Comparison of ENCODE assay signal across 8 cellular contexts in genomic region chr11:11789735-11790369, GRCh38. TPM values are rescaled to one million over a fixed set of nuclear protein-coding genes. Genes with fewer than 3 reads are reported as not detected.
DNase-seq lines count a peak whose midpoint lies in the region; ATAC-seq and TF ChIP-seq lines count a peak whose summit lies in the region.

No MANE protein-coding gene starts in this region.

- peaks cover 1% of the 10 kb centered on the region; the same call in 1 of the 2 replicates for H3K27me3 ChIP-seq in Caco-2 (replicated peaks; ENCODE audit: control insufficient read depth, insufficient read depth, low read length)
- H3K27me3 ChIP-seq in HCT116 (ENCODE audit: insufficient read depth, low read length) = no peaks in the 10 kb centered on the region
- H3K27me3 ChIP-seq in lower lobe of right lung (ENCODE audit: low read depth) = no peaks in the 10 kb centered on the region

- no peak overlapping the region for H3K4me3 Mint-ChIP-seq in Caco-2 (ENCODE audit: unreplicated experiment)
- no peak overlapping the region for H3K4me3 Mint-ChIP-seq in activated CD8-positive, alpha-beta memory T cell treated with anti-CD3 and anti-CD28 coated beads, Interleukin-2, amount 10 ng/mL, durations not matched to agents 7 days and 5 days

- TF ChIP-seq CTCF in Caco-2 (IDR thresholded peaks at IDR 0.05; ENCODE audit: insufficient read depth in 1 of 2, low read depth in 1 of 2, low read length in 1 of 2, severe bottlenecking in 1 of 2, unreplicated experiment in 1 of 2) (peak; percentile 81 to 82), HCT116 (IDR thresholded peaks at IDR 0.05 in 2 of 3, conservative IDR thresholded peaks at IDR 0.05 in 1 of 3; ENCODE audit: borderline replicate concordance in 1 of 3, insufficient read depth in 1 of 3, low read depth in 2 of 3, low read length in 2 of 3) (peak; percentile 63 to 69 (median 68)), VCaP (conservative IDR thresholded peaks at IDR 0.05) (peak; percentile 86), lower lobe of right lung (IDR thresholded peaks at IDR 0.05) (peak; percentile 36)

- no peak overlapping the region for H3K9ac ChIP-seq in HCT116 (ENCODE audit: low read length)

- RAD21 ChIA-PET in HCT116 (lab: Charles Lee; ENCODE audit: low non-redundant PET in 1 of 2, low total read pairs in 2 of 2, uncharacterized antibody in 2 of 2, unreplicated experiment in 2 of 2) = no interaction called here

- BruUV-seq in Caco-2 (replicated peaks; lab: Mats Ljungman, UMichigan) (no TSS peak), HCT116 (replicated peaks; lab: Mats Ljungman, UMichigan) (no TSS peak)

- H3K36me3 ChIP-seq in Caco-2 (ENCODE audit: control insufficient read depth, insufficient read depth, low read length) (no peaks in the 10 kb centered on the region), HCT116 (ENCODE audit: control insufficient read depth in 1 of 2, insufficient read depth in 2 of 2, low read length in 2 of 2) (no peaks in the 10 kb centered on the region), lower lobe of right lung (no peaks in the 10 kb centered on the region)

- H3K9me3 ChIP-seq in Caco-2 (no peaks in the 10 kb centered on the region), HCT116 (ENCODE audit: control insufficient read depth in 1 of 2, insufficient read depth in 1 of 2, low read depth in 1 of 2, low read length in 2 of 2) (no peaks in the 10 kb centered on the region), lower lobe of right lung (no peaks in the 10 kb centered on the region)

- TF ChIP-seq RAD21 in HCT116 (IDR thresholded peaks at IDR 0.05; ENCODE audit: low read depth) = peak; percentile 62

- ATAC-seq in HCT116 (peak; percentile 56; the same call in 1 of the 2 replicates), lower lobe of right lung (no peak), GM18519 (IDR thresholded peaks at IDR 0.05; ENCODE audit: low FRiP score, unreplicated experiment) (no peak)
- ATAC-seq in activated CD8-positive, alpha-beta memory T cell treated with anti-CD3 and anti-CD28 coated beads, Interleukin-2, amount 10 ng/mL, durations not matched to agents 7 days and 5 days = no peak

- H3K4me3 ChIP-seq in Caco-2 (ENCODE audit: low read depth, low read length) (no peak overlapping the region), HCT116 (replicated peaks in 1 of 2; ENCODE audit: low read depth in 1 of 2, low read length in 2 of 2) (no peak overlapping the region), lower lobe of right lung (no peak overlapping the region)

- no peaks in the 10 kb centered on the region for H3K9me2 ChIP-seq in HCT116 (ENCODE audit: insufficient read depth)

- H3K27ac ChIP-seq in HCT116 (ENCODE audit: low read depth, low read length) (no peak overlapping the region), VCaP (no peak overlapping the region), lower lobe of right lung (no peak overlapping the region)

- POLR2A ChIA-PET in Caco-2 (lab: Charles Lee) (no interaction called here), HCT116 (lab: Charles Lee) (no interaction called here)

- no peaks in the 10 kb centered on the region for H3K79me2 ChIP-seq in HCT116 (ENCODE audit: insufficient read depth, low read length)

- DNase-seq in Caco-2 = peak in 1 of 2 experiments; percentile 43
- DNase-seq in HCT116 (ENCODE audit: low read depth, low spot score) = no peak
- no peak for DNase-seq in lower lobe of right lung
- no peak for DNase-seq in retina
- no peak for DNase-seq in activated CD8-positive, alpha-beta memory T cell treated with anti-CD3 and anti-CD28 coated beads, Interleukin-2, amount 10 ng/mL, durations not matched to agents 7 days and 5 days
- DNase-seq in T1000 (lab: John Stamatoyannopoulos, UW) = no peak

- no peak overlapping the region for H3K27ac Mint-ChIP-seq in Caco-2 (ENCODE audit: unreplicated experiment)
- H3K27ac Mint-ChIP-seq in activated CD8-positive, alpha-beta memory T cell treated with anti-CD3 and anti-CD28 coated beads, Interleukin-2, amount 10 ng/mL, durations not matched to agents 7 days and 5 days = no peak overlapping the region

- H3K27me3 Mint-ChIP-seq in Caco-2 (ENCODE audit: insufficient read depth, unreplicated experiment) = peaks cover 9% of the 10 kb centered on the region
- peaks cover 19% of the 10 kb centered on the region for H3K27me3 Mint-ChIP-seq in activated CD8-positive, alpha-beta memory T cell treated with anti-CD3 and anti-CD28 coated beads, Interleukin-2, amount 10 ng/mL, durations not matched to agents 7 days and 5 days

- intact Hi-C loops in Caco-2 (cut with micrococcal nuclease; ENCODE audit: unreplicated experiment) = loop anchor here (1.0 to 10.0 kb wide), 4 partner anchors 59 to 997 kb away; no protein-coding TSS in a partner anchor
- intact Hi-C loops in HCT116 (cut with micrococcal nuclease) = loop anchor here (1.0 to 10.0 kb wide), 5 partner anchors 254 to 998 kb away; no protein-coding TSS in a partner anchor
- intact Hi-C loops in lower lobe of right lung (cut with DNase I) = loop anchor here (5.0 kb wide), 1 partner anchor 758 kb away; no protein-coding TSS in a partner anchor

- TF ChIP-seq POLR2A in HCT116 (IDR thresholded peaks at IDR 0.05; ENCODE audit: borderline replicate concordance, extremely low read depth, insufficient read depth, insufficient read length) = no peak

- H4K20me1 ChIP-seq in HCT116 (ENCODE audit: insufficient read depth) = no peaks in the 10 kb centered on the region

- peaks cover 7% of the 10 kb centered on the region for H3K9me3 Mint-ChIP-seq in Caco-2 (ENCODE audit: unreplicated experiment)
- H3K9me3 Mint-ChIP-seq in activated CD8-positive, alpha-beta memory T cell treated with anti-CD3 and anti-CD28 coated beads, Interleukin-2, amount 10 ng/mL, durations not matched to agents 7 days and 5 days (ENCODE audit: low read depth) = no peaks in the 10 kb centered on the region

- H3K4me2 ChIP-seq in HCT116 (ENCODE audit: low read length) = no peak overlapping the region

- no peaks in the 10 kb centered on the region for H3K4me1 ChIP-seq in Caco-2
- H3K4me1 ChIP-seq in HCT116 (ENCODE audit: control insufficient read depth in 1 of 2, insufficient read depth in 2 of 2, low read length in 2 of 2) = no peaks in the 10 kb centered on the region
- no peaks in the 10 kb centered on the region for H3K4me1 ChIP-seq in lower lobe of right lung

- CTCF ChIA-PET in Caco-2 (lab: Charles Lee) = no interaction called here
- CTCF ChIA-PET in HCT116 (lab: Charles Lee) = no interaction called here
- CTCF ChIA-PET in activated CD8-positive, alpha-beta memory T cell treated with anti-CD3 and anti-CD28 coated beads, Interleukin-2, amount 10 ng/mL, durations not matched to agents 7 days and 5 days (lab: Charles Lee) = no interaction called here

- H3K4me1 Mint-ChIP-seq in Caco-2 (ENCODE audit: low read depth, unreplicated experiment) = no peaks in the 10 kb centered on the region
- H3K4me1 Mint-ChIP-seq in activated CD8-positive, alpha-beta memory T cell treated with anti-CD3 and anti-CD28 coated beads, Interleukin-2, amount 10 ng/mL, durations not matched to agents 7 days and 5 days = peaks cover 12% of the 10 kb centered on the region

- no peaks in the 10 kb centered on the region for H3K36me3 Mint-ChIP-seq in Caco-2 (ENCODE audit: insufficient read depth, unreplicated experiment)
- H3K36me3 Mint-ChIP-seq in activated CD8-positive, alpha-beta memory T cell treated with anti-CD3 and anti-CD28 coated beads, Interleukin-2, amount 10 ng/mL, durations not matched to agents 7 days and 5 days = no peaks in the 10 kb centered on the region

- no peak overlapping the region for H2AFZ ChIP-seq in HCT116 (ENCODE audit: low read depth, low read length, poor library complexity, severe bottlenecking)

TF ChIP-seq in HCT116, 20 proteins besides CTCF, POLR2A, EP300 and RAD21 (continues in another document):
- TF ChIP-seq EZH2phosphoT487 (IDR thresholded peaks at IDR 0.05; ENCODE audit: borderline replicate concordance) = no peak
- no peak for TF ChIP-seq REST (IDR thresholded peaks at IDR 0.05; ENCODE audit: low read depth)
- no peak for TF ChIP-seq ZFX (IDR thresholded peaks at IDR 0.05)
- TF ChIP-seq YY1 (IDR thresholded peaks at IDR 0.05; ENCODE audit: extremely low read depth, insufficient replicate concordance, low read depth, low read length) = no peak

RNA-seq across cellular contexts. Expression of gene USP47, which starts 51.9 kb away (rescaled TPM):
- total RNA-seq in Caco-2 (2022) (50.4 and 52.8 TPM in 2 replicates), HCT116 (2021; ENCODE audit: unreplicated experiment) (18.9 TPM), lower lobe of right lung (45.2 TPM)
- 7.6 and 8.9 TPM in 2 replicates for polyA plus RNA-seq in HCT116 (2012)
- total RNA-seq in activated CD8-positive, alpha-beta memory T cell treated with anti-CD3 and anti-CD28 coated beads, Interleukin-2, amount 10 ng/mL, durations not matched to agents 7 days and 5 days = 10 to 100 TPM; 40.1 to 44.8 TPM

Comparison
In these comparisons a context has a peak if more than half of its experiments do, and no peak if none do; other contexts are left out.
1. CTCF ChIP-seq: peak in every context shown above with its lines; median percentile 86 in VCaP; 82 in Caco-2; 68 in HCT116; 36 in lower lobe of right lung.